9 cellular contexts compared by ENCODE assay signal in genomic region chr16:31213877-31214704, GRCh38. TPM values are rescaled to one million over a fixed set of nuclear protein-coding genes. Genes with fewer than 3 reads are reported as not detected.
DNase-seq lines count a peak whose midpoint lies in the region; ATAC-seq and TF ChIP-seq lines count a peak whose summit lies in the region.
"Had no signal": no experiment of that assay in that cellular context is flagged by ENCODE, and none has a peak within 500 bp of the region (broad histone marks: within the 10 kb centered on the region; RNA-seq: fewer than 3 reads in every experiment).

A gene with protein sequence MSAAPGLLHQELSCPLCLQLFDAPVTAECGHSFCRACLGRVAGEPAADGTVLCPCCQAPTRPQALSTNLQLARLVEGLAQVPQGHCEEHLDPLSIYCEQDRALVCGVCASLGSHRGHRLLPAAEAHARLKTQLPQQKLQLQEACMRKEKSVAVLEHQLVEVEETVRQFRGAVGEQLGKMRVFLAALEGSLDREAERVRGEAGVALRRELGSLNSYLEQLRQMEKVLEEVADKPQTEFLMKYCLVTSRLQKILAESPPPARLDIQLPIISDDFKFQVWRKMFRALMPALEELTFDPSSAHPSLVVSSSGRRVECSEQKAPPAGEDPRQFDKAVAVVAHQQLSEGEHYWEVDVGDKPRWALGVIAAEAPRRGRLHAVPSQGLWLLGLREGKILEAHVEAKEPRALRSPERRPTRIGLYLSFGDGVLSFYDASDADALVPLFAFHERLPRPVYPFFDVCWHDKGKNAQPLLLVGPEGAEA (plus strand): TSS chr16:31214119. CDS start chr16:31214739, 620 bp downstream.

- H3K36me3 ChIP-seq in Loucy (ENCODE audit: insufficient read depth, low read length), result no peaks in the 10 kb centered on the region
- H3K36me3 ChIP-seq in effector memory CD4-positive, alpha-beta T cell (ENCODE audit: control insufficient read depth, insufficient read depth, low read length), result no peaks in the 10 kb centered on the region

- no peak within 1 kb of the TSS for H3K4me2 ChIP-seq in Loucy (ENCODE audit: low read depth, low read length, poor library complexity, severe bottlenecking)

- H3K9me2 ChIP-seq in Loucy (replicated peaks; ENCODE audit: low read depth, low read length), result no peaks in the 10 kb centered on the region

- H3K4me3 ChIP-seq in AG09309 (ENCODE audit: control insufficient read depth, low read depth, low read length) (peak within 1 kb of the TSS; percentile 46; the same call in 1 of the 2 replicates), Loucy (ENCODE audit: low read length, poor library complexity, severe bottlenecking) (no peak within 1 kb of the TSS)
- peak within 1 kb of the TSS; percentile 48 for H3K4me3 ChIP-seq in effector memory CD4-positive, alpha-beta T cell (ENCODE audit: insufficient read depth, low read depth, low read length, poor library complexity, severe bottlenecking)

- no peak within 1 kb of the TSS for H3K27ac ChIP-seq in effector memory CD4-positive, alpha-beta T cell (ENCODE audit: insufficient read depth, low read length, poor library complexity, severe bottlenecking)
- H3K27ac ChIP-seq in foreskin keratinocyte, result no peak within 1 kb of the TSS

- H3K27ac Mint-ChIP-seq in nephron, result peak within 1 kb of the TSS; percentile 33 to 81 (median 64)

- H3K79me2 ChIP-seq in Loucy (ENCODE audit: insufficient read depth, low read length), result no peaks in the 10 kb centered on the region

- H3F3A ChIP-seq in Loucy (ENCODE audit: low read depth), result no peaks in the 10 kb centered on the region

- no peaks in the 10 kb centered on the region for H3K9me3 ChIP-seq in Loucy (ENCODE audit: insufficient read depth, low read depth, low read length)
- H3K9me3 ChIP-seq in effector memory CD4-positive, alpha-beta T cell (ENCODE audit: control insufficient read depth, low read length), result no peaks in the 10 kb centered on the region

- no peak for DNase-seq in AG09309 (ENCODE audit: low read depth)
- no peak for DNase-seq in effector memory CD4-positive, alpha-beta T cell
- DNase-seq in AML-193 (lab: John Stamatoyannopoulos, UW), result no peak
- DNase-seq in NCI-H774 (lab: John Stamatoyannopoulos, UW), result no peak
- DNase-seq in GM13976 (ENCODE audit: low spot score), result no peak
- DNase-seq in foreskin keratinocyte, result no peak
- DNase-seq: GF-D8 had no signal

- H3K27me3 Mint-ChIP-seq in nephron (ENCODE audit: low read depth), result peaks cover 87% of the 10 kb centered on the region

- H3K4me3 Mint-ChIP-seq in nephron, result peak within 1 kb of the TSS; percentile 79 to 97 (median 87)

- TF ChIP-seq CTCF in AG09309 (IDR thresholded peaks at IDR 0.05; ENCODE audit: control insufficient read depth, insufficient read depth, low read depth, low read length, missing control alignments) (no peak), Loucy (conservative IDR thresholded peaks at IDR 0.05; ENCODE audit: low read length) (no peak), nephron (IDR thresholded peaks at IDR 0.05; ENCODE audit: unreplicated experiment in 3 of 3) (no peak), GM13976 (IDR thresholded peaks at IDR 0.05; ENCODE audit: borderline replicate concordance, control extremely low read depth, extremely low read depth, insufficient read depth, missing control alignments) (no peak), foreskin keratinocyte (conservative IDR thresholded peaks at IDR 0.05) (no peak)

- H2AFZ ChIP-seq in Loucy (ENCODE audit: low read length), result 0 out of 2 replicates have a peak within 1 kb of the TSS, but pooled peaks have one; percentile 41

- no peaks in the 10 kb centered on the region for H3K9me3 Mint-ChIP-seq in nephron

- no peak for ATAC-seq in foreskin keratinocyte

- no peaks in the 10 kb centered on the region for H3K4me1 ChIP-seq in Loucy (ENCODE audit: insufficient read depth, low read length, poor library complexity, severe bottlenecking)
- peaks cover 26% of the 10 kb centered on the region for H3K4me1 ChIP-seq in effector memory CD4-positive, alpha-beta T cell (ENCODE audit: control insufficient read depth, insufficient read depth, low read length, poor library complexity, severe bottlenecking)
- no peaks in the 10 kb centered on the region for H3K4me1 ChIP-seq in foreskin keratinocyte

- peaks cover 24% of the 10 kb centered on the region for H3K4me1 Mint-ChIP-seq in nephron

- in situ Hi-C loops in GM13976 (cut with MboI; ENCODE audit: low sequenced_read_pairs, unreplicated experiment), result no loop called here

- H3K9ac ChIP-seq in Loucy (ENCODE audit: low read depth, low read length, poor library complexity, severe bottlenecking), result no peak within 1 kb of the TSS

- H3K36me3 Mint-ChIP-seq in nephron (ENCODE audit: low read depth), result no peaks in the 10 kb centered on the region

- H3K27me3 ChIP-seq in Loucy (ENCODE audit: insufficient read depth, low read length, poor library complexity, severe bottlenecking), result no peaks in the 10 kb centered on the region
- peaks cover 30% of the 10 kb centered on the region for H3K27me3 ChIP-seq in effector memory CD4-positive, alpha-beta T cell (replicated peaks; ENCODE audit: control insufficient read depth, insufficient read depth, low read length, poor library complexity, severe bottlenecking)
- H3K27me3 ChIP-seq in foreskin keratinocyte, result peaks cover 71% of the 10 kb centered on the region

- H4K20me1 ChIP-seq in Loucy (ENCODE audit: insufficient read depth, low read length, poor library complexity, severe bottlenecking), result no peaks in the 10 kb centered on the region

RNA-seq across cellular contexts. Expression of the gene that starts here (rescaled TPM):
- not detected in 2 replicates for total RNA-seq in foreskin keratinocyte
- not detected in 2 replicates for polyA plus RNA-seq in foreskin keratinocyte
